ENCODE assay signal across 8 cellular contexts in the genomic region with DNA sequence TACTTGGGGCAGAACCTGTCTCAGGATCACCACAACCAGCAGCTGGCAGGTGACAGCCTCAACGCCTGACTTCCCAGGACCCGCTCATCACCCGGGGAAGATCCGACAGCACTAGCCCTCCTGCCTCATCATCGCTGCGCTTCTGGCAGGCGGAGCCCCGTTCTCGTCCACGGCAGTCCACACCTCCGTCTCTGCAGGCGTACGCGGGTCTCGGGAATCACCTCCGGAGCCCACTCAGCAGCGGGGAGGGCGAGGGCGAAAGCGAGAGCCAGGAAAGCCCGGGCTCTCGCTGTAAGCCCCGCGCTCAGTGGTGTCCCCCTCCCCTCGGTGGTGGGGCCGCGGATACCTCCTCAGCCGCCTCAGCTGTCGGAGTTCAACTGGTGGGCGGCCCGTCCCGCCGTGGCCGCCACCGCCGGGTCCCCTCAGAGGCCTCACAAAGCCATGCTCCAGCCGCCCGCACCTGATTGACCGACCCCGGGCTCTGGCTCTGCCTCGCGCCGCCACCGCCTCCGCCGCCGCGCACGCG. TPM values are rescaled to one million over a fixed set of nuclear protein-coding genes. Genes with fewer than 3 reads are reported as not detected.
DNase-seq lines count a peak whose midpoint lies in the region; ATAC-seq and TF ChIP-seq lines count a peak whose summit lies in the region.

No MANE protein-coding gene starts in this region.

- peak overlapping the region; percentile 61 for H3K4me2 ChIP-seq in osteoblast (ENCODE audit: insufficient read depth, low read length)

- no peaks in the 10 kb centered on the region for H3K27me3 ChIP-seq in CD4-positive, alpha-beta T cell (ENCODE audit: control insufficient read depth, insufficient read depth, low read length)
- peaks cover 18% of the 10 kb centered on the region for H3K27me3 ChIP-seq in osteoblast (ENCODE audit: insufficient read depth, low read length)

- DNase-seq in CD4-positive, alpha-beta T cell = peak in 7 of 10 experiments; percentile 1 to 36 (median 8)
- DNase-seq in activated CD4-positive, alpha-beta T cell treated with anti-CD3 and anti-CD28 coated beads for 48 hours = peak; percentile 32
- DNase-seq in epithelial cell of proximal tubule (ENCODE audit: low read depth) = no peak
- DNase-seq in osteoblast (ENCODE audit: insufficient read length, low spot score, missing footprints) = peak; percentile 79
- DNase-seq in pons (ENCODE audit: low spot score) = no peak
- no peak for DNase-seq in NK-92 (lab: John Stamatoyannopoulos, UW; ENCODE audit: unreplicated experiment)

- H3K9me3 Mint-ChIP-seq in CD4-positive, alpha-beta T cell = no peaks in the 10 kb centered on the region

- no peaks in the 10 kb centered on the region for H3K27me3 Mint-ChIP-seq in CD4-positive, alpha-beta T cell

- H2AFZ ChIP-seq in osteoblast (ENCODE audit: low read length) = peak overlapping the region; percentile 75

- ATAC-seq in CD4-positive, alpha-beta T cell (ENCODE audit: poor library complexity) = peak; percentile 31
- peak; percentile 33 for ATAC-seq in GM19397 (IDR thresholded peaks at IDR 0.05; ENCODE audit: unreplicated experiment)
- peak; percentile 33 for ATAC-seq in HG03460 (IDR thresholded peaks at IDR 0.05; ENCODE audit: unreplicated experiment)

- peaks cover 35% of the 10 kb centered on the region for H3K4me1 Mint-ChIP-seq in CD4-positive, alpha-beta T cell (ENCODE audit: low read depth)

- H3K36me3 ChIP-seq in osteoblast (ENCODE audit: insufficient read depth, low read length) = no peaks in the 10 kb centered on the region

- H3K27ac Mint-ChIP-seq in CD4-positive, alpha-beta T cell = peak overlapping the region; percentile 82

- no peaks in the 10 kb centered on the region for H3K79me2 ChIP-seq in osteoblast (ENCODE audit: insufficient read depth, low read length)

- CTCF ChIA-PET in CD4-positive, alpha-beta T cell (lab: Charles Lee) = no interaction called here

- no peaks in the 10 kb centered on the region for H4K20me1 ChIP-seq in osteoblast (ENCODE audit: insufficient read depth, low read length)

- no peak for TF ChIP-seq CTCF in CD4-positive, alpha-beta T cell (IDR thresholded peaks at IDR 0.05)
- TF ChIP-seq CTCF in epithelial cell of proximal tubule (conservative IDR thresholded peaks at IDR 0.05; ENCODE audit: low read depth, low read length) (no peak), osteoblast (IDR thresholded peaks at IDR 0.05; ENCODE audit: extremely low read depth, low read depth, low read length) (no peak)

- intact Hi-C loops in CD4-positive, alpha-beta T cell (cut with DNase I, micrococcal nuclease) = loop anchor here in 1 of 2 experiments (2.0 kb wide), 1 partner anchor 65 kb away; no protein-coding TSS in a partner anchor

- peak overlapping the region; percentile 4 for H3K27ac ChIP-seq in CD4-positive, alpha-beta T cell (ENCODE audit: low read depth, low read length)
- no peak overlapping the region for H3K27ac ChIP-seq in osteoblast (ENCODE audit: low read depth, low read length)

- no peaks in the 10 kb centered on the region for H3K36me3 Mint-ChIP-seq in CD4-positive, alpha-beta T cell (ENCODE audit: low read depth)

- POLR2A ChIA-PET in CD4-positive, alpha-beta T cell (lab: Charles Lee) = interaction anchor here (0.9 to 2.5 kb wide), 3 partner anchors 66 to 217 kb away, joined by 3 to 21 read pairs (median 3); no protein-coding TSS in a partner anchor

- no peaks in the 10 kb centered on the region for H3K9me3 ChIP-seq in CD4-positive, alpha-beta T cell (ENCODE audit: control insufficient read depth, low read length)
- H3K9me3 ChIP-seq in osteoblast (ENCODE audit: low read depth, low read length) = no peaks in the 10 kb centered on the region

- peak overlapping the region; percentile 38 for H3K4me3 ChIP-seq in epithelial cell of proximal tubule (ENCODE audit: low read depth, low read length)
- peak overlapping the region; percentile 68 for H3K4me3 ChIP-seq in osteoblast (ENCODE audit: insufficient read depth, low read length)

- no peaks in the 10 kb centered on the region for H3K4me1 ChIP-seq in osteoblast (ENCODE audit: insufficient read depth, low read length)

- peak overlapping the region; percentile 90 for H3K4me3 Mint-ChIP-seq in CD4-positive, alpha-beta T cell

RNA-seq across cellular contexts. Expression of a gene that starts 0.5 kb away (rescaled TPM):
- total RNA-seq in CD4-positive, alpha-beta T cell = 10 to 100 TPM; 14.4 to 14.8 TPM
- total RNA-seq in epithelial cell of proximal tubule (1.4 and 3.4 TPM in 2 replicates), osteoblast (1.2 and 1.8 TPM in 2 replicates)

Comparison
In these comparisons a context has a peak if more than half of its experiments do, and no peak if none do; other contexts are left out.
1. DNase-seq: peak in CD4-positive, alpha-beta T cell (7 of 10), activated CD4-positive, alpha-beta T cell treated with anti-CD3 and anti-CD28 coated beads for 48 hours (single experiment) and osteoblast (single experiment); none in epithelial cell of proximal tubule (single experiment), pons (single experiment) and NK-92 (single experiment).
2. Peak in every context shown above with its lines, with median percentiles within 50 percentile points of each other: ATAC-seq.